In the genomic region with DNA sequence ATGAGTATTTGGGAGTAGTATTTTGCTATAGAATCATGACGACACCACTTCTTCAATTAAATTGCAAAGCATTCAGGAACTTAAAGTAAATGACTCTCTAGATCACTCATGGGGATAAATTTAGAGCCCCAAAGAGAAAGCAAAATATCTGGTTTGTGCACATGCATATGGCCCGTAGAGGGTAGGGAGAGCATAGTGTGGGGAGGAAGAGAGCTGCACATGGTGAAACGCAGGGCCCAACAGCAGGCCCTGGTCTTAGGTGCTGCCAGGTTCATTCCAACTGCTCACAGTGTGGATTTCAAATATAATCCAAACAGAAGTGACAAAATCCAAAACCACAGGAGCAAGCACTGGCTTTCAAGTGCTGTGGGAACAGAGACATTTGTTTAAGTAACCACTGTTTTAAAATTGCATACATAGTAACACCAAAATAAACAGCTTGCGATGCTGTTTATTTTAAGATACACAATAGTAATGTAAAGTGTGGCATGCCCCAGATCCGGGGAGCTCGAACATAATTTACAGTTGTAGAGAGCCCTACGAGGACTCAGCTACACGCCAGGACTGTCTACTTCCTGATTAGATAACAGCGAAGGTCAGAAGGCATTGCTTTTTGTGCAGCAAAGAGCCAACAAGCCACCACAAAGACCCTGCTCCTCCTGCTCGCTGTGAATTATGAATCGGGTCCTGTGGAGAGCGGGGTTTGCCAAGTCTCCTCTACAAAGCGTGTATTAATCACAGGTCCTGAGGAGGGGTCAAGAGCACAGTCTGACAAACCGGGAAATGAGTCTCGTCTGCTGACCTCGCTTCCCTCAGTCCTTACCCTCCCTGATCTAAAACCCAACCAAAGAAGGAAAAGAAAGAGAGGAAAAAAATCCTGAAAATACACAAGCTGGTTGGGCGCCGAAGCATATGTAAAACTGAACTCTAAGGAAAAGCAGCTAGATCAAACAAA, we compare ENCODE assay signal across 1 cellular context.
TF ChIP-seq lines count a peak whose summit lies in the region.

No MANE protein-coding gene starts in this region.

TF ChIP-seq in HepG2, 621 proteins besides CTCF, POLR2A, EP300 and RAD21 (continued from another document and continues in another):
- TF ChIP-seq MIER3 (CRISPR knock-in tag; IDR thresholded peaks at IDR 0.05; ENCODE audit: borderline replicate concordance) (no peak), ZSCAN21 (CRISPR knock-in tag; IDR thresholded peaks at IDR 0.05; ENCODE audit: borderline replicate concordance) (no peak), ZFP82 (CRISPR knock-in tag; IDR thresholded peaks at IDR 0.05; ENCODE audit: borderline replicate concordance) (no peak), TCF7L2 (IDR thresholded peaks at IDR 0.05; ENCODE audit: low read depth, low read length) (no peak), ZNF720 (CRISPR knock-in tag; IDR thresholded peaks at IDR 0.05) (no peak), PLRG1 (conservative IDR thresholded peaks at IDR 0.05) (no peak), MBNL3 (CRISPR knock-in tag; conservative IDR thresholded peaks at IDR 0.05) (no peak), GABPA (IDR thresholded peaks at IDR 0.05; ENCODE audit: low read depth, low read length) (no peak), GABPA (CRISPR knock-in tag; IDR thresholded peaks at IDR 0.05; ENCODE audit: low read depth) (peak; percentile 18; the same call in 1 of the 2 replicates), CAMTA2 (CRISPR knock-in tag; IDR thresholded peaks at IDR 0.05; ENCODE audit: borderline replicate concordance) (no peak), KDM5A (IDR thresholded peaks at IDR 0.05; ENCODE audit: borderline replicate concordance, low read length) (no peak), ZNF777 (CRISPR knock-in tag; IDR thresholded peaks at IDR 0.05) (no peak), ZNF780A (CRISPR knock-in tag; IDR thresholded peaks at IDR 0.05) (no peak), SOX5 (CRISPR knock-in tag; IDR thresholded peaks at IDR 0.05; ENCODE audit: borderline replicate concordance) (peak; percentile 16; the same call in 1 of the 2 replicates), NFIB (CRISPR knock-in tag; IDR thresholded peaks at IDR 0.05; ENCODE audit: borderline replicate concordance) (no peak), HDAC6 (IDR thresholded peaks at IDR 0.05; ENCODE audit: low read depth, low read length) (no peak), ATF1 (CRISPR knock-in tag; IDR thresholded peaks at IDR 0.05) (no peak), NPAS2 (CRISPR knock-in tag; IDR thresholded peaks at IDR 0.05; ENCODE audit: borderline replicate concordance) (no peak), GATAD2A (CRISPR knock-in tag; IDR thresholded peaks at IDR 0.05) (peak; percentile 67), RERE (CRISPR knock-in tag; IDR thresholded peaks at IDR 0.05; ENCODE audit: low read depth) (0 out of 2 replicates have a peak, but pooled peaks have one; percentile 35), RNF2 (conservative IDR thresholded peaks at IDR 0.05; ENCODE audit: low read depth) (no peak), ZNF17 (CRISPR knock-in tag; IDR thresholded peaks at IDR 0.05) (no peak), RNF219 (CRISPR knock-in tag; IDR thresholded peaks at IDR 0.05) (no peak)
- TF ChIP-seq, protein P1, sequence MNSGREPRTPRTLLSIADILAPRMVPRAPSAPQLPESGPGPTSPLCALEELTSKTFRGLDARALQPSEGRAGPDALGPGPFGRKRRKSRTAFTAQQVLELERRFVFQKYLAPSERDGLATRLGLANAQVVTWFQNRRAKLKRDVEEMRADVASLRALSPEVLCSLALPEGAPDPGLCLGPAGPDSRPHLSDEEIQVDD (CRISPR knock-in tag; IDR thresholded peaks at IDR 0.05; ENCODE audit: borderline replicate concordance), result no peak
- TF ChIP-seq, protein P2, sequence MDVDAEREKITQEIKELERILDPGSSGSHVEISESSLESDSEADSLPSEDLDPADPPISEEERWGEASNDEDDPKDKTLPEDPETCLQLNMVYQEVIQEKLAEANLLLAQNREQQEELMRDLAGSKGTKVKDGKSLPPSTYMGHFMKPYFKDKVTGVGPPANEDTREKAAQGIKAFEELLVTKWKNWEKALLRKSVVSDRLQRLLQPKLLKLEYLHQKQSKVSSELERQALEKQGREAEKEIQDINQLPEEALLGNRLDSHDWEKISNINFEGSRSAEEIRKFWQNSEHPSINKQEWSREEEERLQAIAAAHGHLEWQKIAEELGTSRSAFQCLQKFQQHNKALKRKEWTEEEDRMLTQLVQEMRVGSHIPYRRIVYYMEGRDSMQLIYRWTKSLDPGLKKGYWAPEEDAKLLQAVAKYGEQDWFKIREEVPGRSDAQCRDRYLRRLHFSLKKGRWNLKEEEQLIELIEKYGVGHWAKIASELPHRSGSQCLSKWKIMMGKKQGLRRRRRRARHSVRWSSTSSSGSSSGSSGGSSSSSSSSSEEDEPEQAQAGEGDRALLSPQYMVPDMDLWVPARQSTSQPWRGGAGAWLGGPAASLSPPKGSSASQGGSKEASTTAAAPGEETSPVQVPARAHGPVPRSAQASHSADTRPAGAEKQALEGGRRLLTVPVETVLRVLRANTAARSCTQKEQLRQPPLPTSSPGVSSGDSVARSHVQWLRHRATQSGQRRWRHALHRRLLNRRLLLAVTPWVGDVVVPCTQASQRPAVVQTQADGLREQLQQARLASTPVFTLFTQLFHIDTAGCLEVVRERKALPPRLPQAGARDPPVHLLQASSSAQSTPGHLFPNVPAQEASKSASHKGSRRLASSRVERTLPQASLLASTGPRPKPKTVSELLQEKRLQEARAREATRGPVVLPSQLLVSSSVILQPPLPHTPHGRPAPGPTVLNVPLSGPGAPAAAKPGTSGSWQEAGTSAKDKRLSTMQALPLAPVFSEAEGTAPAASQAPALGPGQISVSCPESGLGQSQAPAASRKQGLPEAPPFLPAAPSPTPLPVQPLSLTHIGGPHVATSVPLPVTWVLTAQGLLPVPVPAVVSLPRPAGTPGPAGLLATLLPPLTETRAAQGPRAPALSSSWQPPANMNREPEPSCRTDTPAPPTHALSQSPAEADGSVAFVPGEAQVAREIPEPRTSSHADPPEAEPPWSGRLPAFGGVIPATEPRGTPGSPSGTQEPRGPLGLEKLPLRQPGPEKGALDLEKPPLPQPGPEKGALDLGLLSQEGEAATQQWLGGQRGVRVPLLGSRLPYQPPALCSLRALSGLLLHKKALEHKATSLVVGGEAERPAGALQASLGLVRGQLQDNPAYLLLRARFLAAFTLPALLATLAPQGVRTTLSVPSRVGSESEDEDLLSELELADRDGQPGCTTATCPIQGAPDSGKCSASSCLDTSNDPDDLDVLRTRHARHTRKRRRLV (CRISPR knock-in tag; IDR thresholded peaks at IDR 0.05), result no peak
- TF ChIP-seq, protein P3, sequence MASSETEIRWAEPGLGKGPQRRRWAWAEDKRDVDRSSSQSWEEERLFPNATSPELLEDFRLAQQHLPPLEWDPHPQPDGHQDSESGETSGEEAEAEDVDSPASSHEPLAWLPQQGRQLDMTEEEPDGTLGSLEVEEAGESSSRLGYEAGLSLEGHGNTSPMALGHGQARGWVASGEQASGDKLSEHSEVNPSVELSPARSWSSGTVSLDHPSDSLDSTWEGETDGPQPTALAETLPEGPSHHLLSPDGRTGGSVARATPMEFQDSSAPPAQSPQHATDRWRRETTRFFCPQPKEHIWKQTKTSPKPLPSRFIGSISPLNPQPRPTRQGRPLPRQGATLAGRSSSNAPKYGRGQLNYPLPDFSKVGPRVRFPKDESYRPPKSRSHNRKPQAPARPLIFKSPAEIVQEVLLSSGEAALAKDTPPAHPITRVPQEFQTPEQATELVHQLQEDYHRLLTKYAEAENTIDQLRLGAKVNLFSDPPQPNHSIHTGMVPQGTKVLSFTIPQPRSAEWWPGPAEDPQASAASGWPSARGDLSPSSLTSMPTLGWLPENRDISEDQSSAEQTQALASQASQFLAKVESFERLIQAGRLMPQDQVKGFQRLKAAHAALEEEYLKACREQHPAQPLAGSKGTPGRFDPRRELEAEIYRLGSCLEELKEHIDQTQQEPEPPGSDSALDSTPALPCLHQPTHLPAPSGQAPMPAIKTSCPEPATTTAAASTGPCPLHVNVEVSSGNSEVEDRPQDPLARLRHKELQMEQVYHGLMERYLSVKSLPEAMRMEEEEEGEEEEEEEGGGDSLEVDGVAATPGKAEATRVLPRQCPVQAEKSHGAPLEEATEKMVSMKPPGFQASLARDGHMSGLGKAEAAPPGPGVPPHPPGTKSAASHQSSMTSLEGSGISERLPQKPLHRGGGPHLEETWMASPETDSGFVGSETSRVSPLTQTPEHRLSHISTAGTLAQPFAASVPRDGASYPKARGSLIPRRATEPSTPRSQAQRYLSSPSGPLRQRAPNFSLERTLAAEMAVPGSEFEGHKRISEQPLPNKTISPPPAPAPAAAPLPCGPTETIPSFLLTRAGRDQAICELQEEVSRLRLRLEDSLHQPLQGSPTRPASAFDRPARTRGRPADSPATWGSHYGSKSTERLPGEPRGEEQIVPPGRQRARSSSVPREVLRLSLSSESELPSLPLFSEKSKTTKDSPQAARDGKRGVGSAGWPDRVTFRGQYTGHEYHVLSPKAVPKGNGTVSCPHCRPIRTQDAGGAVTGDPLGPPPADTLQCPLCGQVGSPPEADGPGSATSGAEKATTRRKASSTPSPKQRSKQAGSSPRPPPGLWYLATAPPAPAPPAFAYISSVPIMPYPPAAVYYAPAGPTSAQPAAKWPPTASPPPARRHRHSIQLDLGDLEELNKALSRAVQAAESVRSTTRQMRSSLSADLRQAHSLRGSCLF (CRISPR knock-in tag; IDR thresholded peaks at IDR 0.05; ENCODE audit: borderline replicate concordance), result no peak
- TF ChIP-seq, protein P4, sequence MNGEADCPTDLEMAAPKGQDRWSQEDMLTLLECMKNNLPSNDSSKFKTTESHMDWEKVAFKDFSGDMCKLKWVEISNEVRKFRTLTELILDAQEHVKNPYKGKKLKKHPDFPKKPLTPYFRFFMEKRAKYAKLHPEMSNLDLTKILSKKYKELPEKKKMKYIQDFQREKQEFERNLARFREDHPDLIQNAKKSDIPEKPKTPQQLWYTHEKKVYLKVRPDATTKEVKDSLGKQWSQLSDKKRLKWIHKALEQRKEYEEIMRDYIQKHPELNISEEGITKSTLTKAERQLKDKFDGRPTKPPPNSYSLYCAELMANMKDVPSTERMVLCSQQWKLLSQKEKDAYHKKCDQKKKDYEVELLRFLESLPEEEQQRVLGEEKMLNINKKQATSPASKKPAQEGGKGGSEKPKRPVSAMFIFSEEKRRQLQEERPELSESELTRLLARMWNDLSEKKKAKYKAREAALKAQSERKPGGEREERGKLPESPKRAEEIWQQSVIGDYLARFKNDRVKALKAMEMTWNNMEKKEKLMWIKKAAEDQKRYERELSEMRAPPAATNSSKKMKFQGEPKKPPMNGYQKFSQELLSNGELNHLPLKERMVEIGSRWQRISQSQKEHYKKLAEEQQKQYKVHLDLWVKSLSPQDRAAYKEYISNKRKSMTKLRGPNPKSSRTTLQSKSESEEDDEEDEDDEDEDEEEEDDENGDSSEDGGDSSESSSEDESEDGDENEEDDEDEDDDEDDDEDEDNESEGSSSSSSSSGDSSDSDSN (CRISPR knock-in tag; IDR thresholded peaks at IDR 0.05), result no peak
- TF ChIP-seq, protein P5, sequence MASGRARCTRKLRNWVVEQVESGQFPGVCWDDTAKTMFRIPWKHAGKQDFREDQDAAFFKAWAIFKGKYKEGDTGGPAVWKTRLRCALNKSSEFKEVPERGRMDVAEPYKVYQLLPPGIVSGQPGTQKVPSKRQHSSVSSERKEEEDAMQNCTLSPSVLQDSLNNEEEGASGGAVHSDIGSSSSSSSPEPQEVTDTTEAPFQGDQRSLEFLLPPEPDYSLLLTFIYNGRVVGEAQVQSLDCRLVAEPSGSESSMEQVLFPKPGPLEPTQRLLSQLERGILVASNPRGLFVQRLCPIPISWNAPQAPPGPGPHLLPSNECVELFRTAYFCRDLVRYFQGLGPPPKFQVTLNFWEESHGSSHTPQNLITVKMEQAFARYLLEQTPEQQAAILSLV (CRISPR knock-in tag; IDR thresholded peaks at IDR 0.05; ENCODE audit: borderline replicate concordance), result no peak
